24 cellular contexts compared by ENCODE assay signal in the genomic region with DNA sequence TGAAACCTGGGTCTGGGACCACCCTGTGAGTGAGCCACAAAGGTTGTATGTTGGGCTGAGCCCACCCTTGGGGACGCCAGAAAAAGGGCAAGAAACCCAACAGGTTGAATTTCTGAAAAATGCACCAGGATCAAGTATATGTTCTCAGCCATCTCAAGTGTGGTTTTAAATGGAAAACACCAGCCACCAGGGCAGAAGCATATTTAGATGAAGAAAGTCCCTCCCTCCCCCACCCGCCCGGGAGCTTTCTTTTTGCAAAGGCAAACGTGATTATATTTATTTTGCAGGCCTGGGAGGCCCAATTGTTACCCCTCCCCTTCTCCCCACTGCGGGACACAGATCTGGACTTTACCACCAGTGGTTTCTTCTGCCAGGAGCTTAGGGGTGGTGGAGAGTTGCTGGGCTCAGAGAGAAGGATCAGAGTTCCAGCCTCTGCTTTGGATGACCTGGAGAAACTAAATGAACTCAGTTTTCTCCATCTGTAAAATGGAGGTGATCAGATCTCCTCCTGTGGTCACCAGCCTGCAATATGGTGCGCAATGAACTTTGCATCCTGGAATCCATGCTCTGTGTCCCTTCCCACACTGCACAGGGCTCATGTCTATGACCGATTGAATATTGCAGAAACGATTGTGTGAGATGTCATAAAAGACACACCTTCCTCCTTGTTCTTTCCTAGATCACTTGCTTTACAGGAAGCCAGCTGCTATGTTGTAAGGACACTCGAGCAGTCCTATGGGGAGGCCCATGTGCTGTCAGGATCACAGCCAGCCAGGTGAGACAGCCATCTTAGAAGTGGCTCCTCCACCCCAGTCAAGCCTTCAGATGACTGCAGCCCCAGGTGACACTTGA. TPM values are rescaled to one million over a fixed set of nuclear protein-coding genes. Genes with fewer than 3 reads are reported as not detected.
A peak's percentile ranks its signal among the peaks of the same experiment; 100 is the strongest.
DNase-seq lines count a peak whose midpoint lies in the region; ATAC-seq, FAIRE-seq and TF ChIP-seq lines count a peak whose summit lies in the region.
"Had no signal": no experiment of that assay in that cellular context is flagged by ENCODE, and none has a peak within 500 bp of the region (broad histone marks: within the 10 kb centered on the region; RNA-seq: fewer than 3 reads in every experiment).

No MANE protein-coding gene starts in this region.

- H3K27me3 ChIP-seq in colonic mucosa, result peaks cover 20% of the 10 kb centered on the region
- peaks cover 8 to 47% of the 10 kb centered on the region in 2 experiments for H3K27me3 ChIP-seq in HepG2 (ENCODE audit: control insufficient read depth in 1 of 2, insufficient read depth in 2 of 2, low read length in 2 of 2)

- H3K4me3 ChIP-seq in colonic mucosa, result no peak overlapping the region
- no peak overlapping the region for H3K4me3 ChIP-seq in HepG2 (replicated peaks in 1 of 3; ENCODE audit: insufficient read depth in 1 of 3, low read depth in 2 of 3, low read length in 3 of 3)
- H3K4me3 ChIP-seq: GM23248, HAP-1 had no signal

- peaks cover 1% of the 10 kb centered on the region for H3K36me3 Mint-ChIP-seq in activated CD4-positive, alpha-beta T cell treated with anti-CD3 and anti-CD28 coated beads, Interleukin-2, amount 10 ng/mL, durations not matched to agents 24 days and 14 days (ENCODE audit: low read depth)

- peak overlapping the region; percentile 15 for H3K4me2 ChIP-seq in HepG2 (ENCODE audit: low read depth, low read length)
- H3K4me2 ChIP-seq: KMS-11 had no signal

- no TSS peak for BruUV-seq in HepG2 (replicated peaks; lab: Mats Ljungman, UMichigan)

- H3K79me2 ChIP-seq in HepG2 (ENCODE audit: insufficient read depth, low read length), result no peaks in the 10 kb centered on the region

- H3K9me3 ChIP-seq in colonic mucosa (no peaks in the 10 kb centered on the region), HepG2 (ENCODE audit: low read length) (no peaks in the 10 kb centered on the region; the same call in 1 of the 2 replicates)
- H3K9me3 ChIP-seq: BE2C, HAP-1 had no signal

- H3K4me3 Mint-ChIP-seq in activated CD4-positive, alpha-beta T cell treated with anti-CD3 and anti-CD28 coated beads, Interleukin-2, amount 10 ng/mL, durations not matched to agents 24 days and 14 days, result no peak overlapping the region
- H3K4me3 Mint-ChIP-seq: CD8-positive, alpha-beta memory T cell had no signal

- no peak for ATAC-seq in HepG2

- no peaks in the 10 kb centered on the region for H4K20me1 ChIP-seq in HepG2 (ENCODE audit: insufficient read depth, low read length)

- no peak overlapping the region for H3K9ac ChIP-seq in colonic mucosa (ENCODE audit: low read depth in 2 of 2, low read length in 2 of 2)
- H3K9ac ChIP-seq in HepG2 (ENCODE audit: insufficient read depth, low read depth, low read length), result no peak overlapping the region
- H3K9ac ChIP-seq: GM23248, KMS-11 had no signal

- H3K4me1 ChIP-seq in colonic mucosa, result no peaks in the 10 kb centered on the region
- peaks cover 33% of the 10 kb centered on the region for H3K4me1 ChIP-seq in HepG2 (ENCODE audit: insufficient read depth, low read length)
- H3K4me1 ChIP-seq: BE2C, HAP-1 had no signal

- no peak for TF ChIP-seq EP300 in HepG2 (IDR thresholded peaks at IDR 0.05; ENCODE audit: low read depth in 2 of 2, low read length in 2 of 2)
- TF ChIP-seq EP300 in HepG2 (CRISPR knock-in tag; IDR thresholded peaks at IDR 0.05; ENCODE audit: borderline replicate concordance), result no peak

- peak; percentile 9 for FAIRE-seq in GM12891 (lab: Jason Lieb, UNC)
- FAIRE-seq in HepG2 (lab: Jason Lieb, UNC), result peak; percentile 26
- FAIRE-seq in urothelium cell line (lab: Jason Lieb, UNC), result peak; percentile 56
- FAIRE-seq: A204.1, GM12892 had no signal

- TF ChIP-seq POLR2A in GM12891 (IDR thresholded peaks at IDR 0.05; ENCODE audit: low read depth, low read length) (no peak), HepG2 (IDR thresholded peaks at IDR 0.05; ENCODE audit: insufficient read depth in 1 of 2, low read depth in 2 of 2, low read length in 2 of 2) (no peak)

- TF ChIP-seq CTCF in colonic mucosa (IDR thresholded peaks at IDR 0.05), result no peak
- no peak for TF ChIP-seq CTCF in HepG2 (CRISPR knock-in tag; IDR thresholded peaks at IDR 0.05)

- intact Hi-C loops in colonic mucosa (cut with DNase I) (no loop called here), HepG2 (cut with micrococcal nuclease; ENCODE audit: unreplicated experiment) (no loop called here)
- intact Hi-C loops in activated CD4-positive, alpha-beta T cell treated with anti-CD3 and anti-CD28 coated beads, Interleukin-2, amount 10 ng/mL, durations not matched to agents 24 days and 14 days (cut with micrococcal nuclease), result no loop called here

- H3K36me3 ChIP-seq in colonic mucosa (no peaks in the 10 kb centered on the region), HepG2 (replicated peaks in 1 of 2; ENCODE audit: control insufficient read depth in 1 of 2, insufficient read depth in 2 of 2, low read length in 2 of 2) (no peaks in the 10 kb centered on the region)
- H3K36me3 ChIP-seq: BE2C, HAP-1 had no signal

- peaks cover 56% of the 10 kb centered on the region for H3K27me3 Mint-ChIP-seq in activated CD4-positive, alpha-beta T cell treated with anti-CD3 and anti-CD28 coated beads, Interleukin-2, amount 10 ng/mL, durations not matched to agents 24 days and 14 days

- no peaks in the 10 kb centered on the region for H3K4me1 Mint-ChIP-seq in activated CD4-positive, alpha-beta T cell treated with anti-CD3 and anti-CD28 coated beads, Interleukin-2, amount 10 ng/mL, durations not matched to agents 24 days and 14 days

- CTCF ChIA-PET in HepG2 (lab: Yijun Ruan, JAX; ENCODE audit: low intra/inter-chr PET ratio, low total read pairs), result no interaction called here

- TF ChIP-seq RAD21 in HepG2 (CRISPR knock-in tag; IDR thresholded peaks at IDR 0.05), result no peak

- 19% methylated on average over 8 of the region's 9 CpGs for WGBS in HepG2 (ENCODE audit: low lambda C conversion rate)

- H3K27ac Mint-ChIP-seq in activated CD4-positive, alpha-beta T cell treated with anti-CD3 and anti-CD28 coated beads, Interleukin-2, amount 10 ng/mL, durations not matched to agents 24 days and 14 days, result no peak overlapping the region
- H3K27ac Mint-ChIP-seq: CD4-positive, CD25-positive, alpha-beta regulatory T cell; CD8-positive, alpha-beta memory T cell had no signal

- POLR2A ChIA-PET in HepG2 (lab: Yijun Ruan, JAX), result no interaction called here

- in situ Hi-C loops in HepG2 (cut with HindIII; ENCODE audit: extremely low pct_ligation_motif_present, low pct_unique_long_range_greater_than_20kb), result no loop called here

- DNase-seq in GM12891 (ENCODE audit: insufficient read length, low spot score), result no peak
- DNase-seq in colonic mucosa, result peak; percentile 21
- peak; percentile 20 for DNase-seq in HepG2 (ENCODE audit: low spot score)
- DNase-seq in urothelium cell line (ENCODE audit: low spot score), result no peak
- DNase-seq in HPDE6-E6E7 (ENCODE audit: extremely low spot score), result no peak
- DNase-seq in GM03348 (ENCODE audit: low spot score), result no peak
- DNase-seq in NCI-H446 (lab: John Stamatoyannopoulos, UW), result no peak
- no peak for DNase-seq in activated CD4-positive, alpha-beta T cell treated with anti-CD3 and anti-CD28 coated beads, Interleukin-2, amount 10 ng/mL, durations not matched to agents 24 days and 14 days
- DNase-seq: ACHN; BE2C; C1 segment of cervical spinal cord; CD4-positive, CD25-positive, alpha-beta regulatory T cell; CD8-positive, alpha-beta memory T cell; COR-L47; DMS 273 treated with DMSO at 0.1 percent for 48 hours; DMS53; DND-41; EL; GM23248 had no signal

- H3K9me3 Mint-ChIP-seq in activated CD4-positive, alpha-beta T cell treated with anti-CD3 and anti-CD28 coated beads, Interleukin-2, amount 10 ng/mL, durations not matched to agents 24 days and 14 days, result peaks cover 18% of the 10 kb centered on the region

- H3K27ac ChIP-seq in colonic mucosa (no peak overlapping the region), HepG2 (ENCODE audit: extremely low read length, insufficient read depth, low read length) (no peak overlapping the region)
- H3K27ac ChIP-seq: GM23248, KMS-11 had no signal

- no peak overlapping the region for H2AFZ ChIP-seq in HepG2 (ENCODE audit: low read length)
- H2AFZ ChIP-seq: GM23248 had no signal

RNA-seq across cellular contexts. Expression of gene NGFR, which starts 21.0 kb away (rescaled TPM):
- 1.1 TPM for polyA plus RNA-seq in GM12891 (2012; ENCODE audit: low read depth, missing spikeins)
- 1 to 10 TPM in 1 of 2 donors, under 1 TPM in 1; 0.49 to 2.7 TPM for total RNA-seq in colonic mucosa
- total RNA-seq in HepG2 (2016; rRNA removed; fragmentation: Illumina TruSeq; extraction: Trizol), result 0.41 and 1.1 TPM in 2 replicates
- 0.10 TPM in 1 of 2 replicates, not detected in the other for total RNA-seq in HepG2 (2016; cell fraction: cytosol; rRNA removed; fragmentation: Illumina TruSeq; extraction: Trizol; ENCODE audit: low read depth)
- 0.30 and 1.4 TPM in 2 replicates for total RNA-seq in HepG2 (2016; cell fraction: insoluble cytoplasmic fraction; rRNA removed; fragmentation: Illumina TruSeq; extraction: Trizol)
- 0.21 and 0.40 TPM in 2 replicates for total RNA-seq in HepG2 (2016; cell fraction: membrane; rRNA removed; fragmentation: Illumina TruSeq; extraction: Trizol)
- 1.3 and 1.6 TPM in 2 replicates for total RNA-seq in HepG2 (2016; cell fraction: nucleus; rRNA removed; fragmentation: Illumina TruSeq; extraction: Trizol)
- polyA plus RNA-seq in HepG2 (2011; rRNA removed), result 1.8 and 2.7 TPM in 2 replicates
- 1.9 and 2.8 TPM in 2 replicates for polyA plus RNA-seq in HepG2 (2011; cell fraction: cytosol; rRNA removed)
- 1.5 and 2.5 TPM in 2 replicates for polyA plus RNA-seq in HepG2 (2011; cell fraction: nucleus; rRNA removed)
- 0.27 and 1.0 TPM in 2 replicates for polyA plus RNA-seq in HepG2 (2012)
- 0.11 and 0.15 TPM in 2 replicates for polyA plus RNA-seq in HepG2 (2016; cell fraction: cytosol; fragmentation: Illumina TruSeq; extraction: Trizol; ENCODE audit: low read depth)
- polyA plus RNA-seq in HepG2 (2016; cell fraction: insoluble cytoplasmic fraction; fragmentation: Illumina TruSeq; extraction: Trizol; ENCODE audit: low read depth), result 0.46 and 0.72 TPM in 2 replicates
- polyA plus RNA-seq in HepG2 (2016; cell fraction: membrane; fragmentation: Illumina TruSeq; extraction: Trizol; ENCODE audit: low read depth), result 0.15 and 0.29 TPM in 2 replicates
- polyA plus RNA-seq in HepG2 (2016; cell fraction: nucleus; fragmentation: Illumina TruSeq; extraction: Trizol; ENCODE audit: insufficient read depth, low read depth), result 4.1 and 4.2 TPM in 2 replicates
- polyA minus RNA-seq in HepG2 (2011; rRNA and poly(A)+ RNA removed; ENCODE audit: low replicate concordance), result 0.07 and 4.0 TPM in 2 replicates
- polyA minus RNA-seq in HepG2 (2011; cell fraction: cytosol; rRNA and poly(A)+ RNA removed), result 1.2 and 1.3 TPM in 2 replicates
- 0.39 and 0.62 TPM in 2 replicates for polyA minus RNA-seq in HepG2 (2011; cell fraction: nucleus; rRNA and poly(A)+ RNA removed)
- total RNA-seq in activated CD4-positive, alpha-beta T cell treated with anti-CD3 and anti-CD28 coated beads, Interleukin-2, amount 10 ng/mL, durations not matched to agents 24 days and 14 days, result 0.33 TPM in 1 of 2 replicates, not detected in the other
- total RNA-seq: HT-29 had no signal
- polyA plus RNA-seq: CD4-positive, CD25-positive, alpha-beta regulatory T cell had no signal

RNA-seq across cellular contexts. Expression of gene PHB1, which starts 59.4 kb away (rescaled TPM):
- 194 TPM for polyA plus RNA-seq in GM12891 (2012; ENCODE audit: low read depth, missing spikeins)
- total RNA-seq in colonic mucosa (100 to 1,000 TPM; 229 to 487 TPM), HepG2 (2016; rRNA removed; fragmentation: Illumina TruSeq; extraction: Trizol) (515 and 623 TPM in 2 replicates)
- 133 and 145 TPM in 2 replicates for total RNA-seq in HepG2 (2016; cell fraction: cytosol; rRNA removed; fragmentation: Illumina TruSeq; extraction: Trizol; ENCODE audit: low read depth)
- total RNA-seq in HepG2 (2016; cell fraction: insoluble cytoplasmic fraction; rRNA removed; fragmentation: Illumina TruSeq; extraction: Trizol), result 510 and 641 TPM in 2 replicates
- total RNA-seq in HepG2 (2016; cell fraction: membrane; rRNA removed; fragmentation: Illumina TruSeq; extraction: Trizol), result 238 and 242 TPM in 2 replicates
- 214 and 243 TPM in 2 replicates for total RNA-seq in HepG2 (2016; cell fraction: nucleus; rRNA removed; fragmentation: Illumina TruSeq; extraction: Trizol)
- polyA plus RNA-seq in HepG2 (2011; rRNA removed), result 688 and 721 TPM in 2 replicates
- 568 and 609 TPM in 2 replicates for polyA plus RNA-seq in HepG2 (2011; cell fraction: cytosol; rRNA removed)
- 175 and 197 TPM in 2 replicates for polyA plus RNA-seq in HepG2 (2011; cell fraction: nucleus; rRNA removed)
- polyA plus RNA-seq in HepG2 (2012), result 461 and 478 TPM in 2 replicates
- polyA plus RNA-seq in HepG2 (2016; cell fraction: cytosol; fragmentation: Illumina TruSeq; extraction: Trizol; ENCODE audit: low read depth), result 175 and 189 TPM in 2 replicates
- 675 and 689 TPM in 2 replicates for polyA plus RNA-seq in HepG2 (2016; cell fraction: insoluble cytoplasmic fraction; fragmentation: Illumina TruSeq; extraction: Trizol; ENCODE audit: low read depth)
- 218 and 222 TPM in 2 replicates for polyA plus RNA-seq in HepG2 (2016; cell fraction: membrane; fragmentation: Illumina TruSeq; extraction: Trizol; ENCODE audit: low read depth)
- polyA plus RNA-seq in HepG2 (2016; cell fraction: nucleus; fragmentation: Illumina TruSeq; extraction: Trizol; ENCODE audit: insufficient read depth, low read depth), result 412 and 415 TPM in 2 replicates
- polyA minus RNA-seq in HepG2 (2011; rRNA and poly(A)+ RNA removed; ENCODE audit: low replicate concordance), result 950 and 1,090 TPM in 2 replicates
- polyA minus RNA-seq in HepG2 (2011; cell fraction: cytosol; rRNA and poly(A)+ RNA removed), result 133 and 158 TPM in 2 replicates
- 74.5 and 93.1 TPM in 2 replicates for polyA minus RNA-seq in HepG2 (2011; cell fraction: nucleus; rRNA and poly(A)+ RNA removed)
- 440 and 448 TPM in 2 replicates for total RNA-seq in activated CD4-positive, alpha-beta T cell treated with anti-CD3 and anti-CD28 coated beads, Interleukin-2, amount 10 ng/mL, durations not matched to agents 24 days and 14 days

Comparison
In these comparisons a context has a peak if more than half of its experiments do, and no peak if none do; other contexts are left out.
1. DNase-seq: peak in colonic mucosa (single experiment) and HepG2 (single experiment); none in GM12891 (single experiment), urothelium cell line (single experiment), HPDE6-E6E7 (single experiment), GM03348 (single experiment), NCI-H446 (0 of 2) and activated CD4-positive, alpha-beta T cell treated with anti-CD3 and anti-CD28 coated beads, Interleukin-2, amount 10 ng/mL, durations not matched to agents 24 days and 14 days (single experiment).